In the genomic region with DNA sequence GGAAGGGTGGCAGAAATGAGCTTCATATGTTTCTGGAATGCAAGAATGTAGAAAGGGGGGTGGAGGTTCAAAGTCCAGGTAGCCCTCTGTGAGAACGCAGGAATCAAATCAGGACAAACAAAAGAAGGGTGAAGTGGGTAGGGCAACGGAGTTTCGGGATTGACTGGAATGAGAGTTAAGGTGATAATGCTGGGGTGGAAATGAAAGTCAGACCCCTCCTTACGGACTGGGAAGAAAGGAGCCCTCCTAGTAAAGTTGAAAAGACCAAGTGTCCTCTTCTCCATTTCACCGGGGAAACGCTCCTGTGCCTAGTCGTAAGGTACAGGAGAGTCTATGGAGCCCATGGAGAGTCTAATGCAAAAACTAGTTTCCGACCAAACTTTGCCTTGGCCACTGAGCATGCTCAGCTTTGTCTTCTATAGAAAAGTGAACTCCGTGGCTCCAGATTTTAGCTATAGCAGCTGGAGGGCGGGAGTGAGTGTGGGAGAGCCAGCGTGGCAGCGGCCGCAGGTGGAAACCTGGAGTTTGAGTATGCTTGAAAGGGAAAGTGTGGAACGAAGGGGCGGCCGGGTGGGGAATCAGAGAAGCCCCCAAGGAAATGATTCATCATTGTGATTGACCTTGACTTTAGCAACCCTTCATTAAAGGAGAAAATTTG, we compare ENCODE assay signal across 8 cellular contexts. TPM values are rescaled to one million over a fixed set of nuclear protein-coding genes. Genes with fewer than 3 reads are reported as not detected.
DNase-seq lines count a peak whose midpoint lies in the region; ATAC-seq, FAIRE-seq and TF ChIP-seq lines count a peak whose summit lies in the region.

No MANE protein-coding gene starts in this region.

- 0 to 1% methylated on average over 13 to 16 of the region's 16 CpGs for WGBS in testis, 2 donors

- peak overlapping the region; percentile 65 for H3K9ac ChIP-seq in endothelial cell of umbilical vein (replicated peaks; ENCODE audit: extremely low read depth, insufficient read depth, low read length)

- dilution Hi-C loops in endothelial cell of umbilical vein (cut with MboI; ENCODE audit: extremely low pct_ligation_motif_present, low sequenced_read_pairs): no loop called here

- peak; percentile 29 for ATAC-seq in HG02884 (IDR thresholded peaks at IDR 0.05; ENCODE audit: unreplicated experiment)
- peak; percentile 52 for ATAC-seq in mucosa of descending colon
- no peak for ATAC-seq in HG03025 (IDR thresholded peaks at IDR 0.05; ENCODE audit: low FRiP score, unreplicated experiment)

- H3K4me2 ChIP-seq in endothelial cell of umbilical vein (ENCODE audit: insufficient read depth, low read length): peak overlapping the region; percentile 44

- no TSS peak for BruUV-seq in endothelial cell of umbilical vein (replicated peaks; lab: Mats Ljungman, UMichigan)

- H3K79me2 ChIP-seq in endothelial cell of umbilical vein (ENCODE audit: control insufficient read depth, insufficient read depth, low read length): peaks cover 9% of the 10 kb centered on the region

- H3K27ac ChIP-seq in endothelial cell of umbilical vein (ENCODE audit: insufficient read depth, low read depth, low read length): no peak overlapping the region
- H3K27ac ChIP-seq in testis: peak overlapping the region in 1 of 2 donors; percentile 81

- CTCF ChIA-PET in endothelial cell of umbilical vein (lab: Charles Lee): interaction anchor here (0.6 to 7.5 kb wide), 22 partner anchors 7 to 451 kb away, joined by 3 to 319 read pairs (median 8); no protein-coding TSS in a partner anchor

- H2AFZ ChIP-seq in endothelial cell of umbilical vein (ENCODE audit: low read depth, low read length): peak overlapping the region; percentile 84

- no peaks in the 10 kb centered on the region for H4K20me1 ChIP-seq in endothelial cell of umbilical vein (replicated peaks; ENCODE audit: control insufficient read depth, extremely low read depth, insufficient read depth, low read length)

- intact Hi-C loops in endothelial cell of umbilical vein (cut with micrococcal nuclease) (loop anchor here (1.0 to 5.0 kb wide), 2 partner anchors 66 to 149 kb away; no protein-coding TSS in a partner anchor), mucosa of descending colon (cut with DNase I, micrococcal nuclease) (loop anchor here (5.0 to 10.0 kb wide), 2 partner anchors 161 to 164 kb away; no protein-coding TSS in a partner anchor), testis (cut with DNase I; ENCODE audit: low total_unique reads) (loop anchor here (10.0 kb wide), 1 partner anchor 161 kb away; no protein-coding TSS in a partner anchor)

- DNase-seq in ELF-1 (ENCODE audit: low read depth, low spot score) (peak; percentile 38), NCI-H345 treated with DMSO at 0.1 percent for 48 hours (lab: John Stamatoyannopoulos, UW; ENCODE audit: unreplicated experiment) (peak; percentile 81), endothelial cell of umbilical vein (ENCODE audit: low read depth, low spot score) (peak; percentile 64), mucosa of descending colon (peak; percentile 65 to 79 (median 71)), testis (peak; percentile 81)
- DNase-seq in activated CD4-positive, alpha-beta T cell treated with anti-CD3 and anti-CD28 coated beads, Interleukin-2, amount 50 U/mL, for 48 hours: peak; percentile 37 to 52

- H3K4me3 ChIP-seq in endothelial cell of umbilical vein (replicated peaks in 1 of 3; ENCODE audit: insufficient read depth in 1 of 3, low read depth in 1 of 3, low read length in 3 of 3) (peak overlapping the region; percentile 58 to 76 (median 72)), mucosa of descending colon (peak overlapping the region; percentile 88), testis (peak overlapping the region; percentile 82 to 93)

- H3K9me1 ChIP-seq in endothelial cell of umbilical vein (replicated peaks; ENCODE audit: control insufficient read depth, extremely low read depth, insufficient read depth, low read length): no peaks in the 10 kb centered on the region

- TF ChIP-seq POLR2A in endothelial cell of umbilical vein (IDR thresholded peaks at IDR 0.05; ENCODE audit: low read depth, low read length) (no peak), testis (IDR thresholded peaks at IDR 0.05) (no peak)

- POLR2A ChIA-PET in endothelial cell of umbilical vein (lab: Charles Lee): interaction anchor here (2.2 kb wide), 1 partner anchor 163 kb away, joined by 18 read pairs; no protein-coding TSS in a partner anchor

- TF ChIP-seq CTCF in endothelial cell of umbilical vein (IDR thresholded peaks at IDR 0.05; ENCODE audit: extremely low read depth in 1 of 2, insufficient read depth in 1 of 2, low read depth in 1 of 2, low read length in 2 of 2): no peak
- no peak for TF ChIP-seq CTCF in mucosa of descending colon (IDR thresholded peaks at IDR 0.05)
- no peak for TF ChIP-seq CTCF in testis (IDR thresholded peaks at IDR 0.05)

- FAIRE-seq in endothelial cell of umbilical vein (lab: Jason Lieb, UNC): no peak

- no peaks in the 10 kb centered on the region for H3K36me3 ChIP-seq in endothelial cell of umbilical vein (ENCODE audit: control insufficient read depth in 2 of 2, extremely low read depth in 1 of 2, insufficient read depth in 2 of 2, low read length in 2 of 2)
- no peaks in the 10 kb centered on the region for H3K36me3 ChIP-seq in mucosa of descending colon (ENCODE audit: low read depth)
- H3K36me3 ChIP-seq in testis (ENCODE audit: low read depth, missing control alignments): no peaks in the 10 kb centered on the region

- H3K4me1 ChIP-seq in endothelial cell of umbilical vein (ENCODE audit: control insufficient read depth, extremely low read depth, insufficient read depth, low read length) (peaks cover 22% of the 10 kb centered on the region), mucosa of descending colon (ENCODE audit: low read depth) (peaks cover 3% of the 10 kb centered on the region), testis (peaks cover 11% of the 10 kb centered on the region)

- H3K27me3 ChIP-seq in endothelial cell of umbilical vein (ENCODE audit: control insufficient read depth in 2 of 2, insufficient read depth in 2 of 2, low read length in 2 of 2) (no peaks in the 10 kb centered on the region), testis (no peaks in the 10 kb centered on the region)

- H3K9me3 ChIP-seq in endothelial cell of umbilical vein (replicated peaks; ENCODE audit: control insufficient read depth, insufficient read depth, low read length) (no peaks in the 10 kb centered on the region), mucosa of descending colon (peaks cover 10% of the 10 kb centered on the region), testis (no peaks in the 10 kb centered on the region)

TF ChIP-seq in endothelial cell of umbilical vein, 7 proteins besides CTCF, POLR2A, EP300 and RAD21:
- TF ChIP-seq MYC (IDR thresholded peaks at IDR 0.05; ENCODE audit: low read depth, low read length) (no peak), EZH2 (IDR thresholded peaks at IDR 0.05; ENCODE audit: borderline replicate concordance, low read depth, low read length, severe bottlenecking) (no peak), GATA2 (IDR thresholded peaks at IDR 0.05; ENCODE audit: insufficient read depth, insufficient read length, low read depth, low read length) (no peak)

RNA-seq across cellular contexts. Expression of a gene that starts 1.4 kb away (rescaled TPM):
- 10.6 and 11.7 TPM in 2 replicates for total RNA-seq in endothelial cell of umbilical vein
- 5.5 and 5.6 TPM in 2 replicates for polyA plus RNA-seq in endothelial cell of umbilical vein
- polyA plus RNA-seq in endothelial cell of umbilical vein (2011; cell fraction: cytosol; rRNA removed): 5.7 and 6.3 TPM in 2 replicates
- polyA plus RNA-seq in endothelial cell of umbilical vein (2011; cell fraction: nucleus; rRNA removed): 24.5 and 29.2 TPM in 2 replicates
- 6.7 and 7.3 TPM in 2 replicates for polyA plus RNA-seq in endothelial cell of umbilical vein (2012)
- 7.8 and 10.2 TPM in 2 replicates for polyA minus RNA-seq in endothelial cell of umbilical vein
- polyA minus RNA-seq in endothelial cell of umbilical vein (2011; cell fraction: cytosol; rRNA and poly(A)+ RNA removed): 4.4 TPM
- polyA minus RNA-seq in endothelial cell of umbilical vein (2011; cell fraction: nucleus; rRNA and poly(A)+ RNA removed): 20.1 and 30.3 TPM in 2 replicates
- 100 to 1,000 TPM in 1 of 3 donors, 10 to 100 TPM in 2; 57.7 to 105 (median 89.4) TPM for total RNA-seq in mucosa of descending colon
- 10 to 100 TPM; 34.1 to 36.5 TPM for total RNA-seq in testis
- polyA plus RNA-seq in testis (ENCODE audit: insufficient read depth, low read depth, low replicate concordance): 29.5 TPM
